In genomic region chr19:8446055-8446709, GRCh38 we compare ENCODE assay signal across 9 cellular contexts. TPM values are rescaled to one million over a fixed set of nuclear protein-coding genes. Genes with fewer than 3 reads are reported as not detected.
DNase-seq lines count a peak whose midpoint lies in the region; ATAC-seq and TF ChIP-seq lines count a peak whose summit lies in the region.
"Had no signal": no experiment of that assay in that cellular context is flagged by ENCODE, and none has a peak within 500 bp of the region (broad histone marks: within the 10 kb centered on the region; RNA-seq: fewer than 3 reads in every experiment).

No MANE protein-coding gene starts in this region.

- POLR2A ChIA-PET in MCF 10A (lab: Yijun Ruan, JAX) = interaction anchor here (0.6 to 3.6 kb wide), 14 partner anchors 10 to 124 kb away, joined by 3 to 45 read pairs (median 6); partner anchors contain the start of genes MARCHF2, NDUFA7, RAB11B and RPS28

- H3K36me3 ChIP-seq in right atrium auricular region (peaks cover 9% of the 10 kb centered on the region), aorta (ENCODE audit: control insufficient read depth in 1 of 2, insufficient read depth in 2 of 2, low read length in 1 of 2) (no peaks in the 10 kb centered on the region)

- no peaks in the 10 kb centered on the region for H3K9me3 Mint-ChIP-seq in MCF 10A (ENCODE audit: unreplicated experiment)
- H3K9me3 Mint-ChIP-seq in mesothelial cell of epicardium = no peaks in the 10 kb centered on the region

- H3K27ac ChIP-seq in right atrium auricular region = peak overlapping the region; percentile 93 to 99
- H3K27ac ChIP-seq in aorta (ENCODE audit: low read depth in 1 of 2, low read length in 2 of 2) = peak overlapping the region in 1 of 2 donors; percentile 9

- intact Hi-C loops in left cardiac atrium (cut with DNase I) (loop anchor here in 1 of 2 donors (5.0 kb wide), 1 partner anchor 34 kb away; the partner anchor contains the start of gene MARCHF2), MCF 10A (cut with micrococcal nuclease) (loop anchor here (5.0 kb wide), 1 partner anchor 34 kb away; the partner anchor contains the start of gene MARCHF2), aorta (cut with DNase I) (loop anchor here in 1 of 2 donors (5.0 kb wide), 1 partner anchor 34 kb away; the partner anchor contains the start of gene MARCHF2)

- H3K4me3 ChIP-seq in right atrium auricular region = peak overlapping the region; percentile 86 to 99
- H3K4me3 ChIP-seq in aorta (ENCODE audit: low read length in 2 of 2) = peak overlapping the region; percentile 65 to 95

- CTCF ChIA-PET in MCF 10A (lab: Yijun Ruan, JAX) = interaction anchor here (0.6 to 3.1 kb wide), 9 partner anchors 14 to 1945 kb away, joined by 3 to 20 read pairs (median 4); partner anchors contain the start of gene MARCHF2

- ATAC-seq in left cardiac atrium (no peak), aorta (ENCODE audit: low FRiP score) (no peak), GM18520 (IDR thresholded peaks at IDR 0.05; ENCODE audit: unreplicated experiment) (no peak)

- WGBS in aorta, 2 donors = 22% methylated on average over 16 of the region's 16 CpGs

- H3K27ac Mint-ChIP-seq in MCF 10A (ENCODE audit: low read depth, unreplicated experiment) = peak overlapping the region; percentile 99
- H3K27ac Mint-ChIP-seq in mesothelial cell of epicardium = peak overlapping the region; percentile 96

- H3K4me1 Mint-ChIP-seq in MCF 10A (ENCODE audit: insufficient read depth, unreplicated experiment) (peaks cover 22% of the 10 kb centered on the region), mesothelial cell of epicardium (peaks cover 44% of the 10 kb centered on the region)

- TSS peak; percentile 47 for BruUV-seq in MCF 10A (replicated peaks; lab: Mats Ljungman, UMichigan)

- H3K4me3 Mint-ChIP-seq in MCF 10A (ENCODE audit: unreplicated experiment) = peak overlapping the region; percentile 95
- H3K4me3 Mint-ChIP-seq in mesothelial cell of epicardium = peak overlapping the region; percentile 94

- DNase-seq in right atrium auricular region (ENCODE audit: low spot score) (no peak), left cardiac atrium (no peak), MCF 10A (ENCODE audit: unreplicated experiment) (no peak), mesothelial cell of epicardium (ENCODE audit: low spot score in 2 of 2, unreplicated experiment in 2 of 2) (no peak), aorta (peak in 1 of 2 donors; percentile 13), NCI-H345 treated with DMSO at 0.1 percent for 48 hours (lab: John Stamatoyannopoulos, UW; ENCODE audit: unreplicated experiment) (no peak), NCI-H146 treated with DMSO at 0.1 percent for 48 hours (lab: John Stamatoyannopoulos, UW; ENCODE audit: unreplicated experiment) (no peak)

- H3K4me1 ChIP-seq in right atrium auricular region (peaks cover 0 to 55% of the 10 kb centered on the region in 2 donors), aorta (ENCODE audit: control insufficient read depth in 1 of 2, insufficient read depth in 2 of 2, low read length in 2 of 2) (peaks cover 0 to 4% of the 10 kb centered on the region in 2 donors)

- H3K27me3 Mint-ChIP-seq in MCF 10A (ENCODE audit: insufficient read depth, unreplicated experiment) (no peaks in the 10 kb centered on the region), mesothelial cell of epicardium (ENCODE audit: low read depth) (no peaks in the 10 kb centered on the region)

- H3K27me3 ChIP-seq in right atrium auricular region (no peaks in the 10 kb centered on the region), aorta (ENCODE audit: control insufficient read depth in 1 of 2, insufficient read depth in 2 of 2, low read length in 1 of 2) (no peaks in the 10 kb centered on the region)

- H3K36me3 Mint-ChIP-seq in MCF 10A (ENCODE audit: insufficient read depth, unreplicated experiment) (peaks cover 31% of the 10 kb centered on the region), mesothelial cell of epicardium (peaks cover 7% of the 10 kb centered on the region)

- TF ChIP-seq CTCF in right atrium auricular region (IDR thresholded peaks at IDR 0.05) (no peak), MCF 10A (IDR thresholded peaks at IDR 0.05; ENCODE audit: unreplicated experiment) (no peak), mesothelial cell of epicardium (IDR thresholded peaks at IDR 0.05; ENCODE audit: unreplicated experiment) (no peak)

- H3K9me3 ChIP-seq in right atrium auricular region = no peaks in the 10 kb centered on the region
- H3K9me3 ChIP-seq in aorta (ENCODE audit: control insufficient read depth, low read length) = no peaks in the 10 kb centered on the region

RNA-seq across cellular contexts. Expression of gene HNRNPM, which starts 1.4 kb away (rescaled TPM):
- total RNA-seq in right atrium auricular region = 10 to 100 TPM; 51.0 to 76.5 TPM
- total RNA-seq in left cardiac atrium = 100 to 1,000 TPM; 102 to 126 TPM
- 149 and 161 TPM in 2 replicates for total RNA-seq in MCF 10A (2022)
- 249 to 259 TPM (median 252 TPM) in 3 replicates for total RNA-seq in mesothelial cell of epicardium
- 100 to 1,000 TPM; 134 to 148 TPM for total RNA-seq in aorta
- polyA plus RNA-seq in aorta = 100 to 1,000 TPM; 106 to 112 TPM

RNA-seq across cellular contexts. Expression of gene MARCHF2, which starts 33.1 kb away (rescaled TPM):
- total RNA-seq in right atrium auricular region = 100 to 1,000 TPM; 222 to 270 TPM
- 10 to 100 TPM; 81.1 to 87.8 TPM for total RNA-seq in left cardiac atrium
- 8.3 and 11.5 TPM in 2 replicates for total RNA-seq in MCF 10A (2022)
- total RNA-seq in mesothelial cell of epicardium = 20.7 to 21.4 TPM (median 21.4 TPM) in 3 replicates
- total RNA-seq in aorta = 10 to 100 TPM; 61.8 to 70.5 TPM
- polyA plus RNA-seq in aorta = 10 to 100 TPM; 50.1 to 61.7 TPM

RNA-seq across cellular contexts. Expression of gene RAB11B, which starts 56.0 kb away (rescaled TPM):
- total RNA-seq in right atrium auricular region (10 to 100 TPM; 51.0 to 66.0 TPM), left cardiac atrium (100 to 1,000 TPM; 133 to 163 TPM), MCF 10A (2022) (67.2 and 73.3 TPM in 2 replicates), mesothelial cell of epicardium (150 to 151 TPM (median 150 TPM) in 3 replicates), aorta (100 to 1,000 TPM; 119 TPM)
- polyA plus RNA-seq in aorta = 100 to 1,000 TPM in 1 of 2 donors, 10 to 100 TPM in 1; 68.6 to 116 TPM

RNA-seq across cellular contexts. Expression of gene PRAM1, which starts 56.3 kb away (rescaled TPM):
- under 1 TPM; 0.19 to 0.79 TPM for total RNA-seq in right atrium auricular region
- 1 to 10 TPM; 1.0 to 1.4 TPM for total RNA-seq in left cardiac atrium
- total RNA-seq in MCF 10A (2022) = 0.15 TPM in 1 of 2 replicates, not detected in the other
- total RNA-seq in mesothelial cell of epicardium = 0.70 to 1.2 TPM (median 0.94 TPM) in 3 replicates
- total RNA-seq in aorta = 1 to 10 TPM; 2.5 to 3.8 TPM
- 1 to 10 TPM in 1 of 2 donors, under 1 TPM in 1; 0.25 to 3.2 TPM for polyA plus RNA-seq in aorta
- total RNA-seq: RPMI7951 had no signal
